In genomic region chr3:119891944-119892721, GRCh38 we compare ENCODE assay signal across 8 cellular contexts.
DNase-seq lines count a peak whose midpoint lies in the region; ATAC-seq lines count a peak whose summit lies in the region.

No MANE protein-coding gene starts in this region.

- no peaks in the 10 kb centered on the region for H3K27me3 ChIP-seq in trophoblast cell (ENCODE audit: insufficient read depth, low read length)

- no peak overlapping the region for H4K91ac ChIP-seq in trophoblast cell (ENCODE audit: low read depth, low read length)

- H3K36me3 Mint-ChIP-seq in activated T-helper 2 cell treated with anti-CD3 and anti-CD28 coated beads, Interferon-gamma antibody, Interleukin-2, Interleukin-4, amounts not matched to agents 10 μg/mL and 5 μg/mL and 100 μg/mL, durations not matched to agents 14 hours and 24 hours and 36 hours (ENCODE audit: low read depth): peaks cover 41% of the 10 kb centered on the region

- intact Hi-C loops in activated T-helper 2 cell treated with anti-CD3 and anti-CD28 coated beads, Interferon-gamma antibody, Interleukin-2, Interleukin-4, amounts not matched to agents 10 μg/mL and 5 μg/mL and 100 μg/mL, durations not matched to agents 14 hours and 24 hours and 36 hours (cut with micrococcal nuclease): loop anchor here (1.0 to 5.0 kb wide), 5 partner anchors 201 to 525 kb away; partner anchors contain the start of gene LRRC58

- peak overlapping the region; percentile 19 for H3K4me2 ChIP-seq in trophoblast cell (ENCODE audit: low read length)

- no peak overlapping the region for H4K12ac ChIP-seq in trophoblast cell (ENCODE audit: low read depth, low read length)

- H3K27ac Mint-ChIP-seq in activated T-helper 2 cell treated with anti-CD3 and anti-CD28 coated beads, Interferon-gamma antibody, Interleukin-2, Interleukin-4, amounts not matched to agents 10 μg/mL and 5 μg/mL and 100 μg/mL, durations not matched to agents 14 hours and 24 hours and 36 hours: no peak overlapping the region

- no peak overlapping the region for H2BK5ac ChIP-seq in trophoblast cell (ENCODE audit: low read depth, low read length, poor library complexity)

- no peak overlapping the region for H2AFZ ChIP-seq in trophoblast cell (ENCODE audit: insufficient read depth, low read length, poor library complexity)

- H3K9ac ChIP-seq in trophoblast cell (ENCODE audit: low read length): no peak overlapping the region

- peaks cover 2% of the 10 kb centered on the region for H3K4me1 Mint-ChIP-seq in activated T-helper 2 cell treated with anti-CD3 and anti-CD28 coated beads, Interferon-gamma antibody, Interleukin-2, Interleukin-4, amounts not matched to agents 10 μg/mL and 5 μg/mL and 100 μg/mL, durations not matched to agents 14 hours and 24 hours and 36 hours (ENCODE audit: low read depth)

- H2AK5ac ChIP-seq in trophoblast cell (ENCODE audit: low read length): no peak overlapping the region

- H3K36me3 ChIP-seq in trophoblast cell (ENCODE audit: control insufficient read depth in 1 of 2, insufficient read depth in 2 of 2, low read length in 2 of 2): peaks cover 3% of the 10 kb centered on the region in 2 experiments

- ATAC-seq in HG03159 (IDR thresholded peaks at IDR 0.05; ENCODE audit: unreplicated experiment) (peak; percentile 74), GM21717 (IDR thresholded peaks at IDR 0.05; ENCODE audit: unreplicated experiment) (no peak)

- no peak overlapping the region for H3K23ac ChIP-seq in trophoblast cell (ENCODE audit: low read length)

- H2BK120ac ChIP-seq in trophoblast cell (ENCODE audit: insufficient read depth, low read length, poor library complexity): no peak overlapping the region

- no peaks in the 10 kb centered on the region for H3K79me2 ChIP-seq in trophoblast cell (ENCODE audit: control insufficient read depth, insufficient read depth, low read length, poor library complexity)

- H3K9me3 ChIP-seq in trophoblast cell (ENCODE audit: insufficient read depth, low read depth, low read length): no peaks in the 10 kb centered on the region

- no peak overlapping the region for H3K14ac ChIP-seq in trophoblast cell (ENCODE audit: low read length)

- DNase-seq in SIG-M5 treated with dmso at 0.1 percent for 504 hours (lab: John Stamatoyannopoulos, UW; ENCODE audit: unreplicated experiment) (peak; percentile 43), SIG-M5 (lab: John Stamatoyannopoulos, UW) (no peak), NCI-H748 treated with DMSO at 0.1 percent for 48 hours (lab: John Stamatoyannopoulos, UW) (peak; percentile 18), glomerular endothelial cell (ENCODE audit: extremely low read depth, low read depth, low spot score) (peak; percentile 65), trophoblast cell (peak; percentile 46 to 90)
- peak; percentile 12 for DNase-seq in activated T-helper 2 cell treated with anti-CD3 and anti-CD28 coated beads, Interferon-gamma antibody, Interleukin-2, Interleukin-4, amounts not matched to agents 10 μg/mL and 5 μg/mL and 100 μg/mL, durations not matched to agents 14 hours and 24 hours and 36 hours (ENCODE audit: low spot score)

- WGBS in trophoblast cell (ENCODE audit: extremely low coverage, insufficient coverage, insufficient read length): 100% methylated on average over 1 of the region's 10 CpGs

- peaks cover 0 to 3% of the 10 kb centered on the region in 2 experiments for H3K4me1 ChIP-seq in trophoblast cell (ENCODE audit: control insufficient read depth in 1 of 2, insufficient read depth in 2 of 2, low read length in 2 of 2)

- H2BK12ac ChIP-seq in trophoblast cell (ENCODE audit: low read length): no peak overlapping the region

- H3K18ac ChIP-seq in trophoblast cell (ENCODE audit: low read length): no peak overlapping the region

- no peaks in the 10 kb centered on the region for H3K79me1 ChIP-seq in trophoblast cell (ENCODE audit: low read length)

- H3K4me3 Mint-ChIP-seq in activated T-helper 2 cell treated with anti-CD3 and anti-CD28 coated beads, Interferon-gamma antibody, Interleukin-2, Interleukin-4, amounts not matched to agents 10 μg/mL and 5 μg/mL and 100 μg/mL, durations not matched to agents 14 hours and 24 hours and 36 hours (ENCODE audit: low read depth): no peak overlapping the region

- no peak overlapping the region for H3K4me3 ChIP-seq in trophoblast cell (ENCODE audit: low read depth, low read length)

- no peak overlapping the region for H4K8ac ChIP-seq in trophoblast cell (ENCODE audit: low read depth, low read length)

- peaks cover 14% of the 10 kb centered on the region for H3K9me3 Mint-ChIP-seq in activated T-helper 2 cell treated with anti-CD3 and anti-CD28 coated beads, Interferon-gamma antibody, Interleukin-2, Interleukin-4, amounts not matched to agents 10 μg/mL and 5 μg/mL and 100 μg/mL, durations not matched to agents 14 hours and 24 hours and 36 hours

- no peak overlapping the region for H3K27ac ChIP-seq in trophoblast cell (ENCODE audit: low read depth, low read length)

- no peaks in the 10 kb centered on the region for H3K27me3 Mint-ChIP-seq in activated T-helper 2 cell treated with anti-CD3 and anti-CD28 coated beads, Interferon-gamma antibody, Interleukin-2, Interleukin-4, amounts not matched to agents 10 μg/mL and 5 μg/mL and 100 μg/mL, durations not matched to agents 14 hours and 24 hours and 36 hours (ENCODE audit: low read depth)

- H3K4ac ChIP-seq in trophoblast cell (ENCODE audit: low read depth, low read length): no peak overlapping the region
